8 cellular contexts compared by ENCODE assay signal in the genomic region with DNA sequence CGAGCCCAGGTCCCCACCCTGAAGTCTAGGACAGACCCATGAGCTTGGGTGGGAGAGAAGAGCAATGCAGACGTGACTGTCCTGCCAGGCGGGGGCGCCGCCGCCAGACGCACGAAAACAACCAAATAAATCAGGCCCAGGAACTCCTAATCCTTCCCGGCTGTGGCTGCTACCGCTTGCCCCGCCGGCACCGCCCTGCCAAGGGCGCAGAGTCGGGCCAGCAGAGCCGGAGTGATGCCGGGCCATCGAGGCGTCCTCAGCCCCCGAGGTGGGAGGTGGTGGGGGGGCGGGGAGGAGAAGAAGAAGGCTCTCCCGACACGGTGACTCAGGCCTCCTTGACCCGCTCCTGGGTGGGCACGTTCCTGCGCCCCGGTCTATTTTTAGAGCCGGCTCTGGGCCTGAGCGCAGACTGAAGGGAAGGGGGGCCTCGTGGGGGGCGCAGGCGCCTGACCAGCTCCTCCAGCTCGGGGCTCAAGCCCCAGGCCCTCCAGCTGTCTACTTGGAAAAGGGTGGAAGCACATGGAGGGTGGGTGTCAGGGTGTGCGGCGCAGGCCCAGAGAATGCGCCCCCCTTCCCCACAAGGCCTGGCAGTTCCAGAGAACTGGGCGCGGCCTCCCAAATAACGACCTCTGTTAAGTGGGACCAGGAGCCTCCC. TPM values are rescaled to one million over a fixed set of nuclear protein-coding genes. Genes with fewer than 3 reads are reported as not detected.
DNase-seq lines count a peak whose midpoint lies in the region; ATAC-seq, FAIRE-seq and TF ChIP-seq lines count a peak whose summit lies in the region.

No MANE protein-coding gene starts in this region.

- H3K9me3 Mint-ChIP-seq in activated naive CD8-positive, alpha-beta T cell treated with anti-CD3 and anti-CD28 coated beads for 36 hours = no peaks in the 10 kb centered on the region

- peak overlapping the region; percentile 4 for H2AFZ ChIP-seq in trophoblast cell (ENCODE audit: insufficient read depth, low read length, poor library complexity)

- H3K27ac ChIP-seq in heart right ventricle (peak overlapping the region; percentile 90 to 99 (median 92)), trophoblast cell (ENCODE audit: low read depth, low read length) (peak overlapping the region; percentile 71)

- FAIRE-seq in HTR-8/SVneo (lab: Jason Lieb, UNC) = no peak

- H4K8ac ChIP-seq in trophoblast cell (ENCODE audit: low read depth, low read length) = peak overlapping the region; percentile 81

- H3K9me3 ChIP-seq in heart right ventricle = no peaks in the 10 kb centered on the region
- H3K9me3 ChIP-seq in trophoblast cell (ENCODE audit: insufficient read depth, low read depth, low read length) = no peaks in the 10 kb centered on the region

- H3K9ac ChIP-seq in trophoblast cell (ENCODE audit: low read length) = no peak overlapping the region

- no peak overlapping the region for H3K4me3 Mint-ChIP-seq in activated naive CD8-positive, alpha-beta T cell treated with anti-CD3 and anti-CD28 coated beads for 36 hours

- peak overlapping the region; percentile 31 for H2BK12ac ChIP-seq in trophoblast cell (ENCODE audit: low read length)

- H2AK5ac ChIP-seq in trophoblast cell (ENCODE audit: low read length) = no peak overlapping the region

- H3K27me3 ChIP-seq in GM06990 (replicated peaks; ENCODE audit: control insufficient read depth, insufficient read depth, low read length) (peaks cover 2% of the 10 kb centered on the region; the same call in 1 of the 2 replicates), heart right ventricle (peaks cover 0 to 25% (median 0%) of the 10 kb centered on the region in 7 donors), trophoblast cell (ENCODE audit: insufficient read depth, low read length) (no peaks in the 10 kb centered on the region)

- peak; percentile 73 for TF ChIP-seq CTCF in GM06990 (IDR thresholded peaks at IDR 0.05; ENCODE audit: insufficient read depth, low read length, poor library complexity, severe bottlenecking)
- peak in 8 of 9 donors; percentile 8 to 67 (median 48) for TF ChIP-seq CTCF in heart right ventricle (IDR thresholded peaks at IDR 0.05)

- H3K27ac Mint-ChIP-seq in activated naive CD8-positive, alpha-beta T cell treated with anti-CD3 and anti-CD28 coated beads for 36 hours = no peak overlapping the region

- H3K79me1 ChIP-seq in trophoblast cell (ENCODE audit: low read length) = peaks cover 13% of the 10 kb centered on the region

- H3K36me3 Mint-ChIP-seq in activated naive CD8-positive, alpha-beta T cell treated with anti-CD3 and anti-CD28 coated beads for 36 hours = no peaks in the 10 kb centered on the region

- H3K4me3 ChIP-seq in GM06990 (replicated peaks; ENCODE audit: low read depth, low read length) (peak overlapping the region; percentile 22), heart right ventricle (peak overlapping the region in 9 of 10 donors; percentile 31 to 65 (median 52)), trophoblast cell (ENCODE audit: low read depth, low read length) (no peak overlapping the region)

- H3K4me1 Mint-ChIP-seq in activated naive CD8-positive, alpha-beta T cell treated with anti-CD3 and anti-CD28 coated beads for 36 hours = peaks cover 10% of the 10 kb centered on the region

- no peak overlapping the region for H3K23ac ChIP-seq in trophoblast cell (ENCODE audit: low read length)

- no peak overlapping the region for H2BK5ac ChIP-seq in trophoblast cell (ENCODE audit: low read depth, low read length, poor library complexity)

- peak overlapping the region; percentile 41 for H4K91ac ChIP-seq in trophoblast cell (ENCODE audit: low read depth, low read length)

- peak overlapping the region; percentile 28 for H2BK120ac ChIP-seq in trophoblast cell (ENCODE audit: insufficient read depth, low read length, poor library complexity)

- no peak overlapping the region for H3K18ac ChIP-seq in trophoblast cell (ENCODE audit: low read length)

- peak; percentile 34 to 82 (median 62) for ATAC-seq in heart right ventricle
- ATAC-seq in GM18519 (IDR thresholded peaks at IDR 0.05; ENCODE audit: low FRiP score, unreplicated experiment) = no peak
- no peak for ATAC-seq in GM21515 (IDR thresholded peaks at IDR 0.05; ENCODE audit: unreplicated experiment)

- intact Hi-C loops in heart right ventricle (cut with DNase I) = loop anchor here in 9 of 10 donors (1.0 to 10.0 kb wide), 14 partner anchors 14 to 302 kb away; no protein-coding TSS in a partner anchor

- H3K79me2 ChIP-seq in trophoblast cell (ENCODE audit: control insufficient read depth, insufficient read depth, low read length, poor library complexity) = peaks cover 2% of the 10 kb centered on the region

- no peak overlapping the region for H3K4ac ChIP-seq in trophoblast cell (ENCODE audit: low read depth, low read length)

- 1 to 2% methylated on average over 38 to 39 of the region's 39 CpGs for WGBS in heart right ventricle, 2 donors
- no CpG with 5 or more reads among the region's 39 CpGs for WGBS in trophoblast cell (ENCODE audit: extremely low coverage, insufficient coverage, insufficient read length)

- peak overlapping the region; percentile 19 for H3K14ac ChIP-seq in trophoblast cell (ENCODE audit: low read length)

- H3K4me1 ChIP-seq in heart right ventricle (peaks cover 10 to 45% (median 29%) of the 10 kb centered on the region in 9 donors), trophoblast cell (ENCODE audit: control insufficient read depth in 1 of 2, insufficient read depth in 2 of 2, low read length in 2 of 2) (peaks cover 15 to 25% of the 10 kb centered on the region in 2 experiments)

- DNase-seq in GM06990 (ENCODE audit: extremely low read depth, insufficient read length) (peak; percentile 49), NCI-H526 treated with DMSO at 0.1 percent for 48 hours (lab: John Stamatoyannopoulos, UW) (peak; percentile 27), heart right ventricle (peak; percentile 73 to 76), trophoblast cell (peak; percentile 57 to 67), HTR-8/SVneo (ENCODE audit: insufficient read length, low spot score) (no peak)
- DNase-seq in activated naive CD8-positive, alpha-beta T cell treated with anti-CD3 and anti-CD28 coated beads for 36 hours = peak; percentile 30

- H3K36me3 ChIP-seq in GM06990 (ENCODE audit: control insufficient read depth, insufficient read depth, low read length) (no peaks in the 10 kb centered on the region), heart right ventricle (no peaks in the 10 kb centered on the region), trophoblast cell (ENCODE audit: control insufficient read depth in 1 of 2, insufficient read depth in 2 of 2, low read length in 2 of 2) (no peaks in the 10 kb centered on the region)

- peak overlapping the region; percentile 79 for H3K4me2 ChIP-seq in trophoblast cell (ENCODE audit: low read length)

- peaks cover 69% of the 10 kb centered on the region for H3K27me3 Mint-ChIP-seq in activated naive CD8-positive, alpha-beta T cell treated with anti-CD3 and anti-CD28 coated beads for 36 hours

- H4K12ac ChIP-seq in trophoblast cell (ENCODE audit: low read depth, low read length) = peak overlapping the region; percentile 5

RNA-seq across cellular contexts. Expression of gene COL16A1, which starts 10.8 kb away (rescaled TPM):
- under 1 TPM; 0.36 to 0.93 TPM for total RNA-seq in activated naive CD8-positive, alpha-beta T cell treated with anti-CD3 and anti-CD28 coated beads for 36 hours
- total RNA-seq in heart right ventricle = 10 to 100 TPM in 9 of 10 donors, 1 to 10 TPM in 1; 7.4 to 35.3 (median 16.6) TPM
- 10 to 100 TPM in 1 of 2 donors, 1 to 10 TPM in 1; 8.3 to 33.1 TPM for polyA plus RNA-seq in heart right ventricle
- 43.1 and 44.2 TPM in 2 replicates for polyA plus RNA-seq in trophoblast cell (2013)

RNA-seq across cellular contexts. Expression of gene ADGRB2, which starts 49.6 kb away (rescaled TPM):
- total RNA-seq in activated naive CD8-positive, alpha-beta T cell treated with anti-CD3 and anti-CD28 coated beads for 36 hours = under 1 TPM; 0.08 to 0.18 TPM
- 10 to 100 TPM in 2 of 10 donors, 1 to 10 TPM in 8; 4.4 to 14.9 (median 8.6) TPM for total RNA-seq in heart right ventricle
- polyA plus RNA-seq in heart right ventricle = 10 to 100 TPM in 1 of 2 donors, under 1 TPM in 1; 0.91 to 17.9 TPM
- polyA plus RNA-seq in trophoblast cell (2013) = 9.6 and 10.2 TPM in 2 replicates

Comparison
In these comparisons a context has a peak if more than half of its experiments do, and no peak if none do; other contexts are left out.
1. ATAC-seq: peak in heart right ventricle (8 of 8); none in GM18519 (single experiment) and GM21515 (single experiment).
2. RNA of gene COL16A1, which starts 10.8 kb away (total RNA-seq): 7.4 to 35.3 TPM in heart right ventricle; 0.36 to 0.93 TPM in activated naive CD8-positive, alpha-beta T cell treated with anti-CD3 and anti-CD28 coated beads for 36 hours; every median in the first group is over 4 times any median in the second.
3. RNA of gene ADGRB2, which starts 49.6 kb away (total RNA-seq): 4.4 to 14.9 TPM in heart right ventricle; 0.08 to 0.18 TPM in activated naive CD8-positive, alpha-beta T cell treated with anti-CD3 and anti-CD28 coated beads for 36 hours; every median in the first group is over 4 times any median in the second.